Comparison of ENCODE assay signal across 27 cellular contexts in the genomic region with DNA sequence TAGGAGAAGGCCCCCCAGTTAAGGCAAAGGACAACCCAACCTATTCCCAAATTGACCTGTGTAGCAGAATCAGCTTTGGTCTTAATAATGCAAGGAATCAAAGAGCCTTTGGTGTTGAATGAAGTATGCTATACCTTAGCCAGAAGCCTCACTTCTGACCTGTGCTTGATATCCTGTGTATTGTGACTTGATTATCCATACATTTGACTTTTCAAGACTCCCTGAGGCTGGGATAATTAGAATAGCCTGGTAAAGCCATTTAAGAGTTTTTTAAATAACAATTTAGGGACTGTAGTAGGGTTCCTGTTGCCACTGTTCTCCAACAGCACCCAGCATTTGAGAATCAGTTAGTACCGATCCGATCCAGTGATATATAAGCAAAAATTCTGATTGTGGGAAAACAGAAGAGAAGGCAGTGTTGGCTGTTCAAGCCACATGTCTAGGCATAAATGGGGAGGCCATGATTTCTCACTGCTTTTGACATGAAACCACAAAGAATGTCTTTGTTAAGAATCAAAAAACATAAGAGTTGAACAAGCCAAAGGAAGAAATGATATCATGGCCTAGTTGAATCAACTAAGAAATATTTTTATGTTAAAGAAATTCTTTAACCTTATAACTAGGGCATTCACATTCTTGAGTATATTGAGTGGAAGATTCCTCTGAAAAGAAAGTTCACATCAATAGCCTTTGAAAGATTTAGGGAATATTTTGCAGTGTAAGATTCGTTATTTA.
A peak's percentile ranks its signal among the peaks of the same experiment; 100 is the strongest.
DNase-seq lines count a peak whose midpoint lies in the region; ATAC-seq and TF ChIP-seq lines count a peak whose summit lies in the region.
"Had no signal": no experiment of that assay in that cellular context is flagged by ENCODE, and none has a peak within 500 bp of the region (broad histone marks: within the 10 kb centered on the region; RNA-seq: fewer than 3 reads in every experiment).

No MANE protein-coding gene starts in this region.

- TF ChIP-seq POLR2A in body of pancreas (IDR thresholded peaks at IDR 0.05) = no peak

- no TSS peak for BruUV-seq in A673 (replicated peaks; lab: Mats Ljungman, UMichigan)

- no peak overlapping the region for H3K9ac ChIP-seq in HUES48 (ENCODE audit: low read depth, low read length)

- DNase-seq in A673 (ENCODE audit: low spot score) (no peak), immature natural killer cell (no peak), DMS 273 treated with DMSO at 0.1 percent for 48 hours (lab: John Stamatoyannopoulos, UW) (no peak), NAMALWA (ENCODE audit: low spot score) (no peak), body of pancreas (no peak)
- DNase-seq in central memory CD8-positive, alpha-beta T cell (ENCODE audit: low spot score in 2 of 2) = no peak
- DNase-seq: adrenal gland; C1 segment of cervical spinal cord; HCEC 1CT; naive thymus-derived CD8-positive, alpha-beta T cell; NCI-H1105 treated with DMSO at 0.1 percent for 48 hours; NCI-H2029 treated with DMSO at 0.1 percent for 48 hours; NCI-H226; NCI-H748 treated with DMSO at 0.1 percent for 48 hours; posterior cingulate gyrus; stimulated activated CD4-positive, alpha-beta T cell treated with anti-CD3 and anti-CD28 coated beads, Interleukin-4, amount 100 ng/mL, for 4 hours; stimulated activated naive CD4-positive, alpha-beta T cell treated with Interleukin-2 at 50 U/mL for 16 hours; testis; uterus; WERI-Rb-1 had no signal

- H3K9me3 Mint-ChIP-seq in central memory CD8-positive, alpha-beta T cell = no peaks in the 10 kb centered on the region
- H3K9me3 Mint-ChIP-seq in immature natural killer cell = no peaks in the 10 kb centered on the region
- H3K9me3 Mint-ChIP-seq: dendritic cell treated with granulocyte-macrophage colony-stimulating factor and Interleukin-4, amounts not matched to agents 40 ng/mL and 50 ng/mL, for 4 days had no signal

- H3K36me3 ChIP-seq in A673 (ENCODE audit: insufficient read depth, low read length, poor library complexity, severe bottlenecking) (no peaks in the 10 kb centered on the region), HUES48 (ENCODE audit: control insufficient read depth, insufficient read depth, low read length) (no peaks in the 10 kb centered on the region), body of pancreas (replicated peaks in 1 of 2; ENCODE audit: insufficient read depth in 1 of 2, low read depth in 2 of 2) (no peaks in the 10 kb centered on the region)
- H3K36me3 ChIP-seq: adrenal gland, cardiac muscle cell, uterus, WERI-Rb-1 had no signal

- intact Hi-C loops in A673 (cut with micrococcal nuclease; ENCODE audit: unreplicated experiment) = no loop called here
- intact Hi-C loops in body of pancreas (cut with DNase I) = no loop called here

- peaks cover 1% of the 10 kb centered on the region for H3K36me3 Mint-ChIP-seq in central memory CD8-positive, alpha-beta T cell (ENCODE audit: insufficient read depth)
- no peaks in the 10 kb centered on the region for H3K36me3 Mint-ChIP-seq in immature natural killer cell

- H3K27ac ChIP-seq in A673 (ENCODE audit: low read depth, low read length, poor library complexity, severe bottlenecking) = peak overlapping the region; percentile 55
- H3K27ac ChIP-seq in HUES48 (ENCODE audit: low read depth, low read length) = peak overlapping the region; percentile 82
- no peak overlapping the region for H3K27ac ChIP-seq in body of pancreas
- H3K27ac ChIP-seq: adrenal gland, cardiac muscle cell, RWPE1, testis, uterus, WERI-Rb-1 had no signal

- POLR2A ChIA-PET in A673 (lab: Charles Lee; ENCODE audit: low non-redundant PET) = no interaction called here

- peaks cover 73% of the 10 kb centered on the region for H3K4me1 Mint-ChIP-seq in central memory CD8-positive, alpha-beta T cell
- H3K4me1 Mint-ChIP-seq in immature natural killer cell = peaks cover 93 to 98% of the 10 kb centered on the region in 2 donors

- H3K27me3 Mint-ChIP-seq in central memory CD8-positive, alpha-beta T cell = no peaks in the 10 kb centered on the region
- peaks cover 2 to 3% (median 3%) of the 10 kb centered on the region in 3 donors for H3K27me3 Mint-ChIP-seq in immature natural killer cell (ENCODE audit: low read depth in 3 of 3)
- H3K27me3 Mint-ChIP-seq: dendritic cell treated with granulocyte-macrophage colony-stimulating factor and Interleukin-4, amounts not matched to agents 40 ng/mL and 50 ng/mL, for 4 days; naive thymus-derived CD8-positive, alpha-beta T cell had no signal

- H3K4me3 Mint-ChIP-seq in central memory CD8-positive, alpha-beta T cell = no peak overlapping the region
- H3K4me3 Mint-ChIP-seq in immature natural killer cell = peak overlapping the region in 2 of 5 donors; percentile 30 to 41
- H3K4me3 Mint-ChIP-seq: dendritic cell treated with granulocyte-macrophage colony-stimulating factor and Interleukin-4, amounts not matched to agents 40 ng/mL and 50 ng/mL, for 4 days; naive thymus-derived CD8-positive, alpha-beta T cell had no signal

- peak overlapping the region; percentile 74 for H3K27ac Mint-ChIP-seq in central memory CD8-positive, alpha-beta T cell (ENCODE audit: low read depth)
- peak overlapping the region; percentile 15 to 79 (median 62) for H3K27ac Mint-ChIP-seq in immature natural killer cell
- H3K27ac Mint-ChIP-seq: dendritic cell treated with granulocyte-macrophage colony-stimulating factor and Interleukin-4, amounts not matched to agents 40 ng/mL and 50 ng/mL, for 4 days had no signal

- no peaks in the 10 kb centered on the region for H3K27me3 ChIP-seq in A673 (replicated peaks; ENCODE audit: insufficient read depth, low read depth, low read length, poor library complexity)
- no peaks in the 10 kb centered on the region for H3K27me3 ChIP-seq in HUES48 (ENCODE audit: control insufficient read depth, insufficient read depth, low read length)
- H3K27me3 ChIP-seq in body of pancreas = no peaks in the 10 kb centered on the region
- H3K27me3 ChIP-seq: adrenal gland, cardiac muscle cell, testis, uterus had no signal

- 77 to 87% methylated on average over 3 of the region's 3 CpGs for WGBS in body of pancreas, 2 donors

- H3K4me3 ChIP-seq in A673 (ENCODE audit: low read depth, low read length, poor library complexity, severe bottlenecking) (no peak overlapping the region), HUES48 (ENCODE audit: low read depth, low read length) (peak overlapping the region; percentile 45), body of pancreas (no peak overlapping the region)
- H3K4me3 ChIP-seq: adrenal gland, cardiac muscle cell, testis, uterus had no signal

- H3K9me3 ChIP-seq in A673 (ENCODE audit: low read depth, low read length, poor library complexity, severe bottlenecking) (no peaks in the 10 kb centered on the region), HUES48 (ENCODE audit: control insufficient read depth, insufficient read depth, low read length) (no peaks in the 10 kb centered on the region), body of pancreas (no peaks in the 10 kb centered on the region)
- H3K9me3 ChIP-seq: adrenal gland, testis, uterus had no signal

- CTCF ChIA-PET in A673 (lab: Charles Lee) = interaction anchor here (1.0 to 1.6 kb wide), 2 partner anchors 19 to 121 kb away, joined by 4 to 8 read pairs; no protein-coding TSS in a partner anchor

- peaks cover 58% of the 10 kb centered on the region for H3K4me1 ChIP-seq in A673 (ENCODE audit: insufficient read depth, low read length, poor library complexity, severe bottlenecking)
- H3K4me1 ChIP-seq in HUES48 (ENCODE audit: control insufficient read depth, insufficient read depth, low read length) = peaks cover 64% of the 10 kb centered on the region
- peaks cover 32% of the 10 kb centered on the region for H3K4me1 ChIP-seq in body of pancreas
- H3K4me1 ChIP-seq: testis, uterus had no signal

- no peak for TF ChIP-seq CTCF in A673 (conservative IDR thresholded peaks at IDR 0.05; ENCODE audit: low read depth, low read length)
- TF ChIP-seq CTCF in body of pancreas (IDR thresholded peaks at IDR 0.05) = no peak

- ATAC-seq in central memory CD8-positive, alpha-beta T cell (replicated peaks; ENCODE audit: extremely low read depth, poor library complexity, severe bottlenecking) = no peak
- ATAC-seq in body of pancreas (no peak), GM19452 (IDR thresholded peaks at IDR 0.05; ENCODE audit: unreplicated experiment) (no peak)
- ATAC-seq: left lobe of liver; naive thymus-derived CD8-positive, alpha-beta T cell; sciatic nerve had no signal

Comparison
In these comparisons a context has a peak if more than half of its experiments do, and no peak if none do; other contexts are left out.
1. H3K27ac ChIP-seq: peak in A673 (single experiment) and HUES48 (single experiment); none in body of pancreas (0 of 4).